ENCODE assay signal across 1 cellular context in the genomic region with DNA sequence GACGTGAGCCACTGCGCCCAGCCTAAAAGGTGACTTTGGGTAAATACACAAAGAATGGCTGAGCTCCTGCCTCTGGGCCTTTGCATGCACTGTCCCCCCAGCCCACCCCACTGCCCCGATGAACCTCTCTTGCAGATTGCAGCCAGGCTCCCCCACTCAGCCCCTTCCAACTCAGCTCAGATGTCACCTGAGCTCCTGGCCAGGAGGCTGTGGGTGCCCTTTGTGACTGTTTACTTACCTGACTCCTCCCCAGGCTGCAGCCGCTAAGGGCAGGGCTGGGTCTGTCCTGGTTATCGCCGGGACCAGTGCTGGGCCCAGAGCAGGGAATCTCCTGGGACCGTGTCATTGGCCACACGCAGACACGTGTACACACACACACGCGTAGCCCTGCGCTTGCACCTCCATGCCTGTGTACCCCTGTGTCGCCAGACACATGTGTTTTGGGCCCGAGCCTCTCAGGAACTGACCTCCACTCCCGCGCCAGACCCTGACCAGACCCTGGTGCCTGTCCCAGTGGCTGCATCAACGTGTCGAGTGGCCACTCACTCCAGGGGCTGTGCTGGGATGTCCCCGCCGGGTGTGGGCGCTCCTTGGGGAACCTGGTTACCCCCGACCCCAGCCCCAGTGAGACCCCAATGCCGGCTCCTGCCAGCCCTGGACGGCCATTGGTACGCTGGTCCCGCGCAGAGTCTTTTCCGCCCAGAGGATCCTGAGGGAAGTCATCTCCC.
TF ChIP-seq lines count a peak whose summit lies in the region.

No MANE protein-coding gene starts in this region.

TF ChIP-seq in HepG2, 621 proteins besides CTCF, POLR2A, EP300 and RAD21 (continued from another document and continues in another):
- TF ChIP-seq, protein P1, sequence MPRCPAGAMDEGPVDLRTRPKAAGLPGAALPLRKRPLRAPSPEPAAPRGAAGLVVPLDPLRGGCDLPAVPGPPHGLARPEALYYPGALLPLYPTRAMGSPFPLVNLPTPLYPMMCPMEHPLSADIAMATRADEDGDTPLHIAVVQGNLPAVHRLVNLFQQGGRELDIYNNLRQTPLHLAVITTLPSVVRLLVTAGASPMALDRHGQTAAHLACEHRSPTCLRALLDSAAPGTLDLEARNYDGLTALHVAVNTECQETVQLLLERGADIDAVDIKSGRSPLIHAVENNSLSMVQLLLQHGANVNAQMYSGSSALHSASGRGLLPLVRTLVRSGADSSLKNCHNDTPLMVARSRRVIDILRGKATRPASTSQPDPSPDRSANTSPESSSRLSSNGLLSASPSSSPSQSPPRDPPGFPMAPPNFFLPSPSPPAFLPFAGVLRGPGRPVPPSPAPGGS (CRISPR knock-in tag; IDR thresholded peaks at IDR 0.05), result no peak
- TF ChIP-seq THAP9 (CRISPR knock-in tag; IDR thresholded peaks at IDR 0.05; ENCODE audit: borderline replicate concordance), result no peak
- TF ChIP-seq ZNF672 (CRISPR knock-in tag; IDR thresholded peaks at IDR 0.05), result no peak
- TF ChIP-seq SCMH1 (CRISPR knock-in tag; IDR thresholded peaks at IDR 0.05; ENCODE audit: borderline replicate concordance), result no peak
- TF ChIP-seq ZNF281 (CRISPR knock-in tag; IDR thresholded peaks at IDR 0.05; ENCODE audit: borderline replicate concordance), result no peak
- no peak for TF ChIP-seq ZNF570 (CRISPR knock-in tag; IDR thresholded peaks at IDR 0.05; ENCODE audit: borderline replicate concordance)
- TF ChIP-seq, protein P2, sequence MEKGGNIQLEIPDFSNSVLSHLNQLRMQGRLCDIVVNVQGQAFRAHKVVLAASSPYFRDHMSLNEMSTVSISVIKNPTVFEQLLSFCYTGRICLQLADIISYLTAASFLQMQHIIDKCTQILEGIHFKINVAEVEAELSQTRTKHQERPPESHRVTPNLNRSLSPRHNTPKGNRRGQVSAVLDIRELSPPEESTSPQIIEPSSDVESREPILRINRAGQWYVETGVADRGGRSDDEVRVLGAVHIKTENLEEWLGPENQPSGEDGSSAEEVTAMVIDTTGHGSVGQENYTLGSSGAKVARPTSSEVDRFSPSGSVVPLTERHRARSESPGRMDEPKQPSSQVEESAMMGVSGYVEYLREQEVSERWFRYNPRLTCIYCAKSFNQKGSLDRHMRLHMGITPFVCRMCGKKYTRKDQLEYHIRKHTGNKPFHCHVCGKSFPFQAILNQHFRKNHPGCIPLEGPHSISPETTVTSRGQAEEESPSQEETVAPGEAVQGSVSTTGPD (CRISPR knock-in tag; IDR thresholded peaks at IDR 0.05), result no peak
- TF ChIP-seq ZNF687 (CRISPR knock-in tag; IDR thresholded peaks at IDR 0.05), result peak; percentile 92
- 0 out of 2 replicates have a peak, but pooled peaks have one; percentile 6 for TF ChIP-seq MXD4 (CRISPR knock-in tag; IDR thresholded peaks at IDR 0.05)
- TF ChIP-seq, protein P3, sequence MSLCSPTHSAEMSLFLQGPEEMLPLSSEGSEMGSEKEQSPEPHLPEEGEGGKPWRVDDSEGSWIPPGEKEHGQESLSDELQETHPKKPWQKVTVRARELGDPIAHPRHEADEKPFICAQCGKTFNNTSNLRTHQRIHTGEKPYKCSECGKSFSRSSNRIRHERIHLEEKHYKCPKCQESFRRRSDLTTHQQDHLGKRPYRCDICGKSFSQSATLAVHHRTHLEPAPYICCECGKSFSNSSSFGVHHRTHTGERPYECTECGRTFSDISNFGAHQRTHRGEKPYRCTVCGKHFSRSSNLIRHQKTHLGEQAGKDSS (CRISPR knock-in tag; IDR thresholded peaks at IDR 0.05; ENCODE audit: borderline replicate concordance, low read depth), result peak; percentile 71; the same call in 1 of the 2 replicates
- no peak for TF ChIP-seq NFAT5 (CRISPR knock-in tag; IDR thresholded peaks at IDR 0.05)
- TF ChIP-seq MXI1 (IDR thresholded peaks at IDR 0.05; ENCODE audit: borderline replicate concordance, low read depth, low read length), result peak; percentile 55; the same call in 1 of the 3 replicates
- TF ChIP-seq, protein P4, sequence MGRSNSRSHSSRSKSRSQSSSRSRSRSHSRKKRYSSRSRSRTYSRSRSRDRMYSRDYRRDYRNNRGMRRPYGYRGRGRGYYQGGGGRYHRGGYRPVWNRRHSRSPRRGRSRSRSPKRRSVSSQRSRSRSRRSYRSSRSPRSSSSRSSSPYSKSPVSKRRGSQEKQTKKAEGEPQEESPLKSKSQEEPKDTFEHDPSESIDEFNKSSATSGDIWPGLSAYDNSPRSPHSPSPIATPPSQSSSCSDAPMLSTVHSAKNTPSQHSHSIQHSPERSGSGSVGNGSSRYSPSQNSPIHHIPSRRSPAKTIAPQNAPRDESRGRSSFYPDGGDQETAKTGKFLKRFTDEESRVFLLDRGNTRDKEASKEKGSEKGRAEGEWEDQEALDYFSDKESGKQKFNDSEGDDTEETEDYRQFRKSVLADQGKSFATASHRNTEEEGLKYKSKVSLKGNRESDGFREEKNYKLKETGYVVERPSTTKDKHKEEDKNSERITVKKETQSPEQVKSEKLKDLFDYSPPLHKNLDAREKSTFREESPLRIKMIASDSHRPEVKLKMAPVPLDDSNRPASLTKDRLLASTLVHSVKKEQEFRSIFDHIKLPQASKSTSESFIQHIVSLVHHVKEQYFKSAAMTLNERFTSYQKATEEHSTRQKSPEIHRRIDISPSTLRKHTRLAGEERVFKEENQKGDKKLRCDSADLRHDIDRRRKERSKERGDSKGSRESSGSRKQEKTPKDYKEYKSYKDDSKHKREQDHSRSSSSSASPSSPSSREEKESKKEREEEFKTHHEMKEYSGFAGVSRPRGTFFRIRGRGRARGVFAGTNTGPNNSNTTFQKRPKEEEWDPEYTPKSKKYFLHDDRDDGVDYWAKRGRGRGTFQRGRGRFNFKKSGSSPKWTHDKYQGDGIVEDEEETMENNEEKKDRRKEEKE (IDR thresholded peaks at IDR 0.05), result no peak
- no peak for TF ChIP-seq ZNF30 (CRISPR knock-in tag; IDR thresholded peaks at IDR 0.05)
- TF ChIP-seq CAMTA2 (CRISPR knock-in tag; IDR thresholded peaks at IDR 0.05; ENCODE audit: borderline replicate concordance), result no peak
- TF ChIP-seq TERF1 (CRISPR knock-in tag; IDR thresholded peaks at IDR 0.05), result no peak
- no peak for TF ChIP-seq MTA3 (CRISPR knock-in tag; IDR thresholded peaks at IDR 0.05)
- TF ChIP-seq, protein P5, sequence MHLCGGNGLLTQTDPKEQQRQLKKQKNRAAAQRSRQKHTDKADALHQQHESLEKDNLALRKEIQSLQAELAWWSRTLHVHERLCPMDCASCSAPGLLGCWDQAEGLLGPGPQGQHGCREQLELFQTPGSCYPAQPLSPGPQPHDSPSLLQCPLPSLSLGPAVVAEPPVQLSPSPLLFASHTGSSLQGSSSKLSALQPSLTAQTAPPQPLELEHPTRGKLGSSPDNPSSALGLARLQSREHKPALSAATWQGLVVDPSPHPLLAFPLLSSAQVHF (CRISPR knock-in tag; IDR thresholded peaks at IDR 0.05), result no peak
- no peak for TF ChIP-seq FOXA1 (IDR thresholded peaks at IDR 0.05)
- TF ChIP-seq FOXA1 (CRISPR knock-in tag; IDR thresholded peaks at IDR 0.05), result peak; percentile 90
- TF ChIP-seq, protein P6, sequence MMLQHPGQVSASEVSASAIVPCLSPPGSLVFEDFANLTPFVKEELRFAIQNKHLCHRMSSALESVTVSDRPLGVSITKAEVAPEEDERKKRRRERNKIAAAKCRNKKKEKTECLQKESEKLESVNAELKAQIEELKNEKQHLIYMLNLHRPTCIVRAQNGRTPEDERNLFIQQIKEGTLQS (CRISPR knock-in tag; IDR thresholded peaks at IDR 0.05), result no peak
